ENCODE assay signal across 23 cellular contexts in the genomic region with DNA sequence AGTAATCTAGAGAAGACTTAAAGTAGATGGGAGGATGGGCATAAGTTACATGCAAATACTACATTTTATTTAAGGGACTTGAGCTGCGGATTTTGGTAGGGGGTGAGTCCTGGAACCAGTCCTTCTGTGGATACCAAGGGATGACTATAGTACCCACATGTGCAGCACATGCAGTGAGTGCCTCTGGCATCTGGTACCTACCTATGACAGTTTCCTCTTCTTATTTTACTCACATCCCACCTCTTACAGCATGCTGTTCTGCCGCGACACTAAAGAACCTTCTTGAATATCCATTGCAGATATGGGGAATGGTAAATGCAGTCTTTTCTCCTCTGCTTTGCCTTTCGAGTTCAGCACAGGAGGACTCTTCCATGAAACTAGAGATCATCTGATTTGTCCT. TPM values are rescaled to one million over a fixed set of nuclear protein-coding genes. Genes with fewer than 3 reads are reported as not detected.
DNase-seq lines count a peak whose midpoint lies in the region; ATAC-seq and TF ChIP-seq lines count a peak whose summit lies in the region.
"Had no signal": no experiment of that assay in that cellular context is flagged by ENCODE, and none has a peak within 500 bp of the region (broad histone marks: within the 10 kb centered on the region; RNA-seq: fewer than 3 reads in every experiment).

No MANE protein-coding gene starts in this region.

- H3K79me2 ChIP-seq in PC-9 (ENCODE audit: low read depth), result peaks cover 54% of the 10 kb centered on the region
- H3K79me2 ChIP-seq in SK-N-SH (ENCODE audit: insufficient read depth), result peaks cover 31% of the 10 kb centered on the region

- intact Hi-C loops in PC-9 (cut with micrococcal nuclease; ENCODE audit: unreplicated experiment), result no loop called here

- BruUV-seq in PC-9 (replicated peaks; lab: Mats Ljungman, UMichigan), result no TSS peak

- no peak for TF ChIP-seq RAD21 in SK-N-SH (IDR thresholded peaks at IDR 0.05; ENCODE audit: low read length)

- H3K36me3 ChIP-seq in PC-9 (ENCODE audit: low read depth), result peaks cover 42% of the 10 kb centered on the region
- H3K36me3 ChIP-seq in SK-N-SH (replicated peaks in 1 of 2; ENCODE audit: control insufficient read depth in 1 of 2, insufficient read depth in 2 of 2, low read length in 1 of 2), result peaks cover 21% of the 10 kb centered on the region in 2 experiments
- H3K36me3 ChIP-seq: right atrium auricular region had no signal

- no peaks in the 10 kb centered on the region for H3K9me3 ChIP-seq in PC-9 (ENCODE audit: insufficient read depth, low read depth)
- no peaks in the 10 kb centered on the region for H3K9me3 ChIP-seq in SK-N-SH
- H3K9me3 ChIP-seq: esophagus muscularis mucosa, gastroesophageal sphincter, right atrium auricular region had no signal

- ATAC-seq in stimulated activated naive CD8-positive, alpha-beta T cell treated with anti-CD3 and anti-CD28 coated beads, Interleukin-15, amount 100 ng/mL, for 72 hours, result no peak
- ATAC-seq in memory B cell (ENCODE audit: low read depth) (no peak), GM19397 (IDR thresholded peaks at IDR 0.05; ENCODE audit: unreplicated experiment) (no peak)
- ATAC-seq: gastroesophageal sphincter, left lobe of liver had no signal

- H3K4me1 ChIP-seq in PC-9 (replicated peaks; ENCODE audit: insufficient read depth) (peaks cover 25% of the 10 kb centered on the region), SK-N-SH (ENCODE audit: control insufficient read depth in 1 of 2, insufficient read depth in 2 of 2, low read depth in 1 of 2, low read length in 1 of 2) (peaks cover 11 to 16% of the 10 kb centered on the region in 2 experiments; a peak in 1 of 4 replicates)

- H3K27me3 ChIP-seq in PC-9 (ENCODE audit: insufficient read depth, low read depth), result no peaks in the 10 kb centered on the region
- no peaks in the 10 kb centered on the region for H3K27me3 ChIP-seq in SK-N-SH (ENCODE audit: insufficient read depth)
- H3K27me3 ChIP-seq: esophagus muscularis mucosa, gastroesophageal sphincter, right atrium auricular region had no signal

- no peak overlapping the region for H3K27ac ChIP-seq in PC-9
- H3K27ac ChIP-seq in SK-N-SH (ENCODE audit: low read depth in 2 of 2, low read length in 1 of 2), result no peak overlapping the region
- H3K27ac ChIP-seq: right atrium auricular region had no signal

- H3K9me2 ChIP-seq in PC-9 (ENCODE audit: insufficient read depth) (no peaks in the 10 kb centered on the region), SK-N-SH (no peaks in the 10 kb centered on the region)

- H2AFZ ChIP-seq in PC-9, result no peak overlapping the region
- no peak overlapping the region for H2AFZ ChIP-seq in SK-N-SH (ENCODE audit: low read depth)

- no peak overlapping the region for H3K9ac ChIP-seq in SK-N-SH

- WGBS in SK-N-SH (ENCODE audit: low lambda C conversion rate), result 99% methylated on average over 4 of the region's 4 CpGs

- CTCF ChIA-PET in PC-9 (lab: Charles Lee) (interaction anchor here (0.9 kb wide), 1 partner anchor 405 kb away, joined by 3 read pairs; no protein-coding TSS in a partner anchor), SK-N-SH (lab: Yijun Ruan, JAX) (interaction anchor here (1.2 to 4.8 kb wide), 2 partner anchors 234 to 350 kb away, joined by 3 to 29 read pairs; no protein-coding TSS in a partner anchor)

- H3K4me2 ChIP-seq in PC-9, result peak overlapping the region; percentile 80
- no peak overlapping the region for H3K4me2 ChIP-seq in SK-N-SH

- H3K36me3 Mint-ChIP-seq in stimulated activated naive CD8-positive, alpha-beta T cell treated with anti-CD3 and anti-CD28 coated beads, Interleukin-15, Interleukin-2, amounts not matched to agents 100 ng/mL and 50 ng/mL, for 24 hours (ENCODE audit: low read depth), result peaks cover 39% of the 10 kb centered on the region
- peaks cover 8% of the 10 kb centered on the region for H3K36me3 Mint-ChIP-seq in memory B cell

- no peak overlapping the region for H3K27ac Mint-ChIP-seq in stimulated activated naive CD8-positive, alpha-beta T cell treated with anti-CD3 and anti-CD28 coated beads, Interleukin-15, Interleukin-2, amounts not matched to agents 100 ng/mL and 50 ng/mL, for 24 hours
- H3K27ac Mint-ChIP-seq in stimulated activated naive CD8-positive, alpha-beta T cell treated with anti-CD3 and anti-CD28 coated beads, Interleukin-15, amount 100 ng/mL, for 72 hours, result peak overlapping the region in 1 of 2 donors; percentile 61
- no peak overlapping the region for H3K27ac Mint-ChIP-seq in memory B cell

- POLR2A ChIA-PET in PC-9 (lab: Charles Lee; ENCODE audit: unreplicated experiment) (interaction anchor here (0.7 kb wide), 1 partner anchor 306 kb away, joined by 3 read pairs; no protein-coding TSS in a partner anchor), SK-N-SH (lab: Yijun Ruan, JAX) (interaction anchor here (1.4 kb wide), 1 partner anchor 9 kb away, joined by 3 read pairs; no protein-coding TSS in a partner anchor)

- no peak for DNase-seq in stimulated activated naive CD8-positive, alpha-beta T cell treated with anti-CD3 and anti-CD28 coated beads, Interleukin-15, amount 100 ng/mL, for 72 hours
- DNase-seq in PC-9 (no peak), memory B cell (ENCODE audit: low spot score in 2 of 2) (no peak), NCI-H1105 treated with DMSO at 0.1 percent for 48 hours (lab: John Stamatoyannopoulos, UW) (no peak), SK-N-SH (no peak)
- DNase-seq: activated CD4-positive, alpha-beta memory T cell treated with anti-CD3 and anti-CD28 coated beads, Interleukin-2, amount 10 ng/mL, durations not matched to agents 7 days and 5 days; activated gamma-delta T cell; anterior cingulate cortex; effector CD8-positive, alpha-beta T cell; NCI-H1436; NCI-H524 treated with DMSO at 0.1 percent for 48 hours; Right ventricle myocardium superior; T-helper 1 cell had no signal

- H3K4me3 Mint-ChIP-seq in stimulated activated naive CD8-positive, alpha-beta T cell treated with anti-CD3 and anti-CD28 coated beads, Interleukin-15, Interleukin-2, amounts not matched to agents 100 ng/mL and 50 ng/mL, for 24 hours, result peak overlapping the region; percentile 96
- peak overlapping the region in 1 of 2 donors; percentile 33 for H3K4me3 Mint-ChIP-seq in stimulated activated naive CD8-positive, alpha-beta T cell treated with anti-CD3 and anti-CD28 coated beads, Interleukin-15, amount 100 ng/mL, for 72 hours
- peak overlapping the region; percentile 1 for H3K4me3 Mint-ChIP-seq in memory B cell

- H3K9me3 Mint-ChIP-seq in stimulated activated naive CD8-positive, alpha-beta T cell treated with anti-CD3 and anti-CD28 coated beads, Interleukin-15, Interleukin-2, amounts not matched to agents 100 ng/mL and 50 ng/mL, for 24 hours, result no peaks in the 10 kb centered on the region
- no peaks in the 10 kb centered on the region for H3K9me3 Mint-ChIP-seq in stimulated activated naive CD8-positive, alpha-beta T cell treated with anti-CD3 and anti-CD28 coated beads, Interleukin-15, amount 100 ng/mL, for 72 hours
- H3K9me3 Mint-ChIP-seq in memory B cell, result no peaks in the 10 kb centered on the region
- H3K9me3 Mint-ChIP-seq: activated CD4-positive, alpha-beta memory T cell treated with anti-CD3 and anti-CD28 coated beads, Interleukin-2, amount 10 ng/mL, durations not matched to agents 7 days and 5 days had no signal

- H3K4me1 Mint-ChIP-seq in stimulated activated naive CD8-positive, alpha-beta T cell treated with anti-CD3 and anti-CD28 coated beads, Interleukin-15, Interleukin-2, amounts not matched to agents 100 ng/mL and 50 ng/mL, for 24 hours (ENCODE audit: low read depth), result peaks cover 37% of the 10 kb centered on the region
- peaks cover 51% of the 10 kb centered on the region for H3K4me1 Mint-ChIP-seq in stimulated activated naive CD8-positive, alpha-beta T cell treated with anti-CD3 and anti-CD28 coated beads, Interleukin-15, amount 100 ng/mL, for 72 hours
- peaks cover 26% of the 10 kb centered on the region for H3K4me1 Mint-ChIP-seq in memory B cell

- no peaks in the 10 kb centered on the region; the same call in 1 of the 2 replicates for H4K20me1 ChIP-seq in PC-9 (ENCODE audit: insufficient read depth)
- no peaks in the 10 kb centered on the region for H4K20me1 ChIP-seq in SK-N-SH (ENCODE audit: insufficient read depth)

- H3K4me3 ChIP-seq in PC-9 (no peak overlapping the region), SK-N-SH (ENCODE audit: low read depth in 2 of 2, low read length in 1 of 2) (no peak overlapping the region)
- H3K4me3 ChIP-seq: right atrium auricular region had no signal

- TF ChIP-seq EP300 in SK-N-SH (IDR thresholded peaks at IDR 0.05; ENCODE audit: borderline replicate concordance in 1 of 2, low read depth in 1 of 2, low read length in 1 of 2), result no peak

- peaks cover 26% of the 10 kb centered on the region for H3F3A ChIP-seq in PC-9 (ENCODE audit: insufficient read depth, low read depth)
- peaks cover 3% of the 10 kb centered on the region for H3F3A ChIP-seq in SK-N-SH (replicated peaks; ENCODE audit: insufficient read depth)

- peaks cover 5% of the 10 kb centered on the region for H3K27me3 Mint-ChIP-seq in stimulated activated naive CD8-positive, alpha-beta T cell treated with anti-CD3 and anti-CD28 coated beads, Interleukin-15, Interleukin-2, amounts not matched to agents 100 ng/mL and 50 ng/mL, for 24 hours
- H3K27me3 Mint-ChIP-seq in stimulated activated naive CD8-positive, alpha-beta T cell treated with anti-CD3 and anti-CD28 coated beads, Interleukin-15, amount 100 ng/mL, for 72 hours, result no peaks in the 10 kb centered on the region
- no peaks in the 10 kb centered on the region for H3K27me3 Mint-ChIP-seq in memory B cell
- H3K27me3 Mint-ChIP-seq: activated CD4-positive, alpha-beta memory T cell treated with anti-CD3 and anti-CD28 coated beads, Interleukin-2, amount 10 ng/mL, durations not matched to agents 7 days and 5 days had no signal

- no peak for TF ChIP-seq CTCF in PC-9 (conservative IDR thresholded peaks at IDR 0.05)
- no peak for TF ChIP-seq CTCF in SK-N-SH (IDR thresholded peaks at IDR 0.05)

TF ChIP-seq in SK-N-SH, 30 proteins besides CTCF, POLR2A, EP300 and RAD21 (continues in another document):
- TF ChIP-seq YY1 (IDR thresholded peaks at IDR 0.05; ENCODE audit: low read depth), result no peak
- TF ChIP-seq NRF1 (IDR thresholded peaks at IDR 0.05; ENCODE audit: low read depth, low read length), result no peak
- TF ChIP-seq RFX5 (IDR thresholded peaks at IDR 0.05; ENCODE audit: low read length), result no peak

RNA-seq across cellular contexts. Expression of gene TSEN2, which starts 1.7 kb away (rescaled TPM):
- 22.1 and 26.8 TPM in 2 replicates for total RNA-seq in PC-9 (2021)
- 13.0 and 18.6 TPM in 2 replicates for polyA plus RNA-seq in SK-N-SH (2012; rRNA removed)
- polyA plus RNA-seq in SK-N-SH (2012; cell fraction: cytosol; rRNA removed), result 13.2 and 13.4 TPM in 2 replicates
- polyA plus RNA-seq in SK-N-SH (2012; cell fraction: nucleus; rRNA removed), result 27.3 and 45.4 TPM in 2 replicates

RNA-seq across cellular contexts. Expression of gene MKRN2OS, which starts 59.3 kb away (rescaled TPM):
- total RNA-seq in PC-9 (2021), result 6.2 and 6.3 TPM in 2 replicates
- not detected in 2 replicates for polyA plus RNA-seq in SK-N-SH (2012; rRNA removed)
- not detected in 2 replicates for polyA plus RNA-seq in SK-N-SH (2012; cell fraction: cytosol; rRNA removed)
- not detected in 2 replicates for polyA plus RNA-seq in SK-N-SH (2012; cell fraction: nucleus; rRNA removed)
- total RNA-seq: activated CD4-positive, alpha-beta memory T cell treated with anti-CD3 and anti-CD28 coated beads, Interleukin-2, amount 10 ng/mL, durations not matched to agents 7 days and 5 days; cerebellum; esophagus muscularis mucosa; left lobe of liver; LHCN-M2; mononuclear cell; osteoblast; right atrium auricular region; Right ventricle myocardium superior had no signal
